In genomic region chr3:33915796-33916589, GRCh38 we compare ENCODE assay signal across 8 cellular contexts.
DNase-seq lines count a peak whose midpoint lies in the region; ATAC-seq and TF ChIP-seq lines count a peak whose summit lies in the region.

No MANE protein-coding gene starts in this region.

- in situ Hi-C loops in brain microvascular endothelial cell (cut with HindIII; ENCODE audit: low pct_ligation_motif_present, low sequenced_read_pairs): no loop called here

- ATAC-seq in GM21576 (IDR thresholded peaks at IDR 0.05; ENCODE audit: unreplicated experiment): peak; percentile 54

- H3K27ac ChIP-seq in brain microvascular endothelial cell: no peak overlapping the region

- H3K36me3 ChIP-seq in brain microvascular endothelial cell (replicated peaks): no peaks in the 10 kb centered on the region

- no peaks in the 10 kb centered on the region for H3K27me3 ChIP-seq in brain microvascular endothelial cell (replicated peaks)

- no peak overlapping the region for H3K4me3 ChIP-seq in brain microvascular endothelial cell (ENCODE audit: low read depth, low read length)

- peak; percentile 16 for DNase-seq in EL
- peak; percentile 43 for DNase-seq in M059J (ENCODE audit: low read depth)
- DNase-seq in brain microvascular endothelial cell: no peak
- DNase-seq in neural crest cell (ENCODE audit: low read depth, low spot score): no peak
- no peak for DNase-seq in GM10266 (ENCODE audit: extremely low spot score)
- no peak for DNase-seq in progenitor cell of endocrine pancreas (ENCODE audit: low spot score, unreplicated experiment)
- DNase-seq in dermis blood vessel endothelial cell: no peak

- H3K4me3 Mint-ChIP-seq in neural crest cell (no peak overlapping the region), progenitor cell of endocrine pancreas (ENCODE audit: low read depth) (no peak overlapping the region)

- no peaks in the 10 kb centered on the region for H3K36me3 Mint-ChIP-seq in neural crest cell (ENCODE audit: low read depth)
- no peaks in the 10 kb centered on the region for H3K36me3 Mint-ChIP-seq in progenitor cell of endocrine pancreas (ENCODE audit: insufficient read depth)

- peak; percentile 61 for TF ChIP-seq CTCF in brain microvascular endothelial cell (IDR thresholded peaks at IDR 0.05; ENCODE audit: low read depth, low read length, missing control alignments)
- TF ChIP-seq CTCF in neural crest cell (conservative IDR thresholded peaks at IDR 0.05): peak; percentile 53
- TF ChIP-seq CTCF in GM10266 (IDR thresholded peaks at IDR 0.05; ENCODE audit: control insufficient read depth, insufficient read depth, low read depth, missing control alignments): no peak
- TF ChIP-seq CTCF in progenitor cell of endocrine pancreas (IDR thresholded peaks at IDR 0.05; ENCODE audit: unreplicated experiment): no peak

- H3K4me1 Mint-ChIP-seq in neural crest cell (peaks cover 22% of the 10 kb centered on the region), progenitor cell of endocrine pancreas (ENCODE audit: low read depth) (no peaks in the 10 kb centered on the region)

- H3K27ac Mint-ChIP-seq in neural crest cell (ENCODE audit: unreplicated experiment) (no peak overlapping the region), progenitor cell of endocrine pancreas (no peak overlapping the region)

- no peaks in the 10 kb centered on the region for H3K9me3 Mint-ChIP-seq in neural crest cell
- no peaks in the 10 kb centered on the region for H3K9me3 Mint-ChIP-seq in progenitor cell of endocrine pancreas (ENCODE audit: low read depth)

- no peaks in the 10 kb centered on the region for H3K27me3 Mint-ChIP-seq in neural crest cell (ENCODE audit: low read depth)
- peaks cover 10% of the 10 kb centered on the region for H3K27me3 Mint-ChIP-seq in progenitor cell of endocrine pancreas

Comparison
In these comparisons a context has a peak if more than half of its experiments do, and no peak if none do; other contexts are left out.
1. DNase-seq: peak in EL (single experiment) and M059J (single experiment); none in brain microvascular endothelial cell (single experiment), neural crest cell (single experiment), GM10266 (single experiment), progenitor cell of endocrine pancreas (single experiment) and dermis blood vessel endothelial cell (single experiment).
2. CTCF ChIP-seq: peak in brain microvascular endothelial cell (single experiment) and neural crest cell (single experiment); none in GM10266 (single experiment) and progenitor cell of endocrine pancreas (single experiment).